Comparison of ENCODE assay signal across 21 cellular contexts in genomic region chr15:41256577-41257038, GRCh38. TPM values are rescaled to one million over a fixed set of nuclear protein-coding genes. Genes with fewer than 3 reads are reported as not detected.
DNase-seq lines count a peak whose midpoint lies in the region; ATAC-seq, FAIRE-seq and TF ChIP-seq lines count a peak whose summit lies in the region.
"Had no signal": no experiment of that assay in that cellular context is flagged by ENCODE, and none has a peak within 500 bp of the region (broad histone marks: within the 10 kb centered on the region; RNA-seq: fewer than 3 reads in every experiment).

No MANE protein-coding gene starts in this region.

- peaks cover 6% of the 10 kb centered on the region for H3K36me3 ChIP-seq in bronchial epithelial cell (ENCODE audit: control insufficient read depth, insufficient read depth, low read length)
- H3K36me3 ChIP-seq: HAP-1 had no signal

- H3K4me1 Mint-ChIP-seq in stimulated activated memory B cell treated with anti-CD40 and anti-IgM and Interleukin-4, amounts not matched to agents 10 μg/mL and 1 μg/mL and 100 μg/mL, for 72 hours: peaks cover 27% of the 10 kb centered on the region

- in situ Hi-C loops in G401 (cut with HindIII; ENCODE audit: low sequenced_read_pairs): no loop called here

- no peak for TF ChIP-seq CTCF in bronchial epithelial cell (IDR thresholded peaks at IDR 0.05; ENCODE audit: insufficient read depth, low read length, severe bottlenecking)

- ATAC-seq in left colon: peak; percentile 30
- no peak for ATAC-seq in HG03280 (IDR thresholded peaks at IDR 0.05; ENCODE audit: unreplicated experiment)
- ATAC-seq in stimulated activated memory B cell treated with anti-CD40 and anti-IgM and Interleukin-4, amounts not matched to agents 10 μg/mL and 1 μg/mL and 100 μg/mL, for 72 hours: no peak

- intact Hi-C loops in left colon (cut with DNase I, micrococcal nuclease): no loop called here

- H3K27me3 Mint-ChIP-seq in stimulated activated memory B cell treated with anti-CD40 and anti-IgM and Interleukin-4, amounts not matched to agents 10 μg/mL and 1 μg/mL and 100 μg/mL, for 72 hours: no peaks in the 10 kb centered on the region
- H3K27me3 Mint-ChIP-seq: stimulated activated naive CD8-positive, alpha-beta T cell treated with anti-CD3 and anti-CD28 coated beads, Interleukin-15, Interleukin-2, amounts not matched to agents 100 ng/mL and 50 ng/mL, for 24 hours had no signal

- no peak for TF ChIP-seq RAD21 in Ishikawa (IDR thresholded peaks at IDR 0.05; ENCODE audit: low read depth)

- H3K36me3 Mint-ChIP-seq in stimulated activated memory B cell treated with anti-CD40 and anti-IgM and Interleukin-4, amounts not matched to agents 10 μg/mL and 1 μg/mL and 100 μg/mL, for 72 hours: peaks cover 11% of the 10 kb centered on the region

- H3K4me3 ChIP-seq in bronchial epithelial cell (ENCODE audit: low read depth, low read length) (no peak overlapping the region), skeletal muscle cell (ENCODE audit: low read depth, low read length) (no peak overlapping the region)
- H3K4me3 ChIP-seq: HAP-1, SJCRH30, spleen had no signal

- TF ChIP-seq EP300 in Ishikawa (IDR thresholded peaks at IDR 0.05; ENCODE audit: borderline replicate concordance): no peak

- H3K9me3 Mint-ChIP-seq in stimulated activated memory B cell treated with anti-CD40 and anti-IgM and Interleukin-4, amounts not matched to agents 10 μg/mL and 1 μg/mL and 100 μg/mL, for 72 hours: no peaks in the 10 kb centered on the region
- H3K9me3 Mint-ChIP-seq: stimulated activated naive CD8-positive, alpha-beta T cell treated with anti-CD3 and anti-CD28 coated beads, Interleukin-15, Interleukin-2, amounts not matched to agents 100 ng/mL and 50 ng/mL, for 24 hours; T-helper 2 cell treated with Interferon-gamma antibody and Interleukin-4, amounts not matched to agents 5 μg/mL and 100 μg/mL, for 36 hours had no signal

- no peak overlapping the region for H3K4me3 Mint-ChIP-seq in stimulated activated memory B cell treated with anti-CD40 and anti-IgM and Interleukin-4, amounts not matched to agents 10 μg/mL and 1 μg/mL and 100 μg/mL, for 72 hours
- H3K4me3 Mint-ChIP-seq: stimulated activated naive CD8-positive, alpha-beta T cell treated with anti-CD3 and anti-CD28 coated beads, Interleukin-15, Interleukin-2, amounts not matched to agents 100 ng/mL and 50 ng/mL, for 24 hours; T-helper 2 cell treated with Interferon-gamma antibody and Interleukin-4, amounts not matched to agents 5 μg/mL and 100 μg/mL, for 36 hours had no signal

- DNase-seq in bronchial epithelial cell (ENCODE audit: low read depth) (peak; percentile 48), left colon (no peak), skeletal muscle cell (ENCODE audit: low read depth) (peak; percentile 23), NCI-H510A (lab: John Stamatoyannopoulos, UW) (no peak), G401 (ENCODE audit: low spot score) (no peak)
- DNase-seq: activated CD4-positive, alpha-beta T cell treated with anti-CD3 and anti-CD28 coated beads for 1 hour; activated naive CD4-positive, alpha-beta T cell; BE2C; IMR-90; midbrain; NCI-H1092; NK-92 treated with Interleukin-12 subunit alpha and Interleukin-12 subunit beta, amount 100 ng/mL, for 24 hours; nucleus accumbens; SJCRH30; spleen had no signal

- H3K27ac Mint-ChIP-seq in stimulated activated memory B cell treated with anti-CD40 and anti-IgM and Interleukin-4, amounts not matched to agents 10 μg/mL and 1 μg/mL and 100 μg/mL, for 72 hours: no peak overlapping the region
- H3K27ac Mint-ChIP-seq: stimulated activated naive CD8-positive, alpha-beta T cell treated with anti-CD3 and anti-CD28 coated beads, Interleukin-15, Interleukin-2, amounts not matched to agents 100 ng/mL and 50 ng/mL, for 24 hours; T-helper 2 cell treated with Interferon-gamma antibody and Interleukin-4, amounts not matched to agents 5 μg/mL and 100 μg/mL, for 36 hours had no signal

- no peak for FAIRE-seq in bronchial epithelial cell (lab: Jason Lieb, UNC)

- no peaks in the 10 kb centered on the region for H3K27me3 ChIP-seq in bronchial epithelial cell (ENCODE audit: control insufficient read depth, insufficient read depth, low read length)
- H3K27me3 ChIP-seq: BE2C, SJCRH30, spleen had no signal

TF ChIP-seq in Ishikawa, 13 proteins besides CTCF, POLR2A, EP300 and RAD21:
- TF ChIP-seq USF1 (IDR thresholded peaks at IDR 0.05): no peak
- no peak for TF ChIP-seq EGR1 (IDR thresholded peaks at IDR 0.05)
- TF ChIP-seq CEBPB (IDR thresholded peaks at IDR 0.05): 0 out of 2 replicates have a peak, but pooled peaks have one; percentile 24
- TF ChIP-seq NFIC (IDR thresholded peaks at IDR 0.05): no peak
- TF ChIP-seq CREB1 (IDR thresholded peaks at IDR 0.05; ENCODE audit: low read depth): no peak
- TF ChIP-seq, protein P1, sequence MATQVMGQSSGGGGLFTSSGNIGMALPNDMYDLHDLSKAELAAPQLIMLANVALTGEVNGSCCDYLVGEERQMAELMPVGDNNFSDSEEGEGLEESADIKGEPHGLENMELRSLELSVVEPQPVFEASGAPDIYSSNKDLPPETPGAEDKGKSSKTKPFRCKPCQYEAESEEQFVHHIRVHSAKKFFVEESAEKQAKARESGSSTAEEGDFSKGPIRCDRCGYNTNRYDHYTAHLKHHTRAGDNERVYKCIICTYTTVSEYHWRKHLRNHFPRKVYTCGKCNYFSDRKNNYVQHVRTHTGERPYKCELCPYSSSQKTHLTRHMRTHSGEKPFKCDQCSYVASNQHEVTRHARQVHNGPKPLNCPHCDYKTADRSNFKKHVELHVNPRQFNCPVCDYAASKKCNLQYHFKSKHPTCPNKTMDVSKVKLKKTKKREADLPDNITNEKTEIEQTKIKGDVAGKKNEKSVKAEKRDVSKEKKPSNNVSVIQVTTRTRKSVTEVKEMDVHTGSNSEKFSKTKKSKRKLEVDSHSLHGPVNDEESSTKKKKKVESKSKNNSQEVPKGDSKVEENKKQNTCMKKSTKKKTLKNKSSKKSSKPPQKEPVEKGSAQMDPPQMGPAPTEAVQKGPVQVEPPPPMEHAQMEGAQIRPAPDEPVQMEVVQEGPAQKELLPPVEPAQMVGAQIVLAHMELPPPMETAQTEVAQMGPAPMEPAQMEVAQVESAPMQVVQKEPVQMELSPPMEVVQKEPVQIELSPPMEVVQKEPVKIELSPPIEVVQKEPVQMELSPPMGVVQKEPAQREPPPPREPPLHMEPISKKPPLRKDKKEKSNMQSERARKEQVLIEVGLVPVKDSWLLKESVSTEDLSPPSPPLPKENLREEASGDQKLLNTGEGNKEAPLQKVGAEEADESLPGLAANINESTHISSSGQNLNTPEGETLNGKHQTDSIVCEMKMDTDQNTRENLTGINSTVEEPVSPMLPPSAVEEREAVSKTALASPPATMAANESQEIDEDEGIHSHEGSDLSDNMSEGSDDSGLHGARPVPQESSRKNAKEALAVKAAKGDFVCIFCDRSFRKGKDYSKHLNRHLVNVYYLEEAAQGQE (IDR thresholded peaks at IDR 0.05; ENCODE audit: low read depth): no peak

RNA-seq across cellular contexts. Expression of gene CHP1, which starts 25.5 kb away (rescaled TPM):
- 63.6 and 75.8 TPM in 2 replicates for total RNA-seq in bronchial epithelial cell
- total RNA-seq in left colon: 100 to 1,000 TPM; 407 to 410 TPM
- total RNA-seq in G401 (2014; rRNA removed; shearing (Covaris generic)): 107 and 141 TPM in 2 replicates

RNA-seq across cellular contexts. Expression of gene EXD1, which starts 26.1 kb away (rescaled TPM):
- total RNA-seq in bronchial epithelial cell (under 0.01 and 0.13 TPM in 2 replicates), left colon (not detected)
- total RNA-seq in G401 (2014; rRNA removed; shearing (Covaris generic)): 0.03 TPM in 1 of 2 replicates, not detected in the other
- total RNA-seq: IMR-90, SJCRH30, spleen had no signal

Comparison
In these comparisons a context has a peak if more than half of its experiments do, and no peak if none do; other contexts are left out.
1. DNase-seq: peak in bronchial epithelial cell (single experiment) and skeletal muscle cell (single experiment); none in left colon (0 of 2), NCI-H510A (single experiment) and G401 (single experiment).